ENCODE assay signal across 8 cellular contexts in the genomic region with DNA sequence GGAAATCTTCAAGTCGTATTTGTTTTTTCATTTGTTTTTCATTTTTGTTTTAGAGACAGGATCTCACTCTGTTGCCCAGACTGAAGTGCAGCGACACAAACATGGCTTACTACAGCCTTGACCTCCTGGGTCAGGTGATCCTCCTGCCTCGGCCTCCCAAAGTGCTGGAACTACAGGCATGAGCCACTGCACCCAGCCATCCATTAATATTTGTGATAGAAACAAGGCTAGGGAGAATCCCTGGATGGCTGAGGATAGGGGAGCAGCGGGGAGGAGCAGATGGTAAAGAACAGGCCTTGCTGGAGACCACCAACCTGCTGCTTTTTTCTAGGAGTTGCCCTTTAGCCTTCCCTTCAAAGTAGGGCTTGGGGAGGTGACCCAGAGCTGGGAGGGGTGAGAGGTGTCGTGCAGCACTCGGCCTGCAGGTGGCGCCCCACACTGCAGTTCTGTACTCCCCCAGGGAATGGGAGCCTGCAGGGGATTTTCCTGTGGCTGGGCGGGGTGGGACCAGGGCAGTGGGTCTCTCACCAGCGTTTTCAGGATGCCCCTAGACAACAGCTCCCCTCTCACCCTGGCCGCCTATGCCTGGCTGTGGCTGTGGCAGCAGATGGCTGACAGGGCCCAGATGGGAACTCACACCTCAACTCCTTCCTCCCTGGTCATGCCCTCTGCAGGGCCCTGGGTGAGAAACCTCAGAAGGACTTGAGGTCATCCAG. TPM values are rescaled to one million over a fixed set of nuclear protein-coding genes. Genes with fewer than 3 reads are reported as not detected.
A peak's percentile ranks its signal among the peaks of the same experiment; 100 is the strongest.
DNase-seq lines count a peak whose midpoint lies in the region; ATAC-seq and TF ChIP-seq lines count a peak whose summit lies in the region.

No MANE protein-coding gene starts in this region.

- H4K20me1 ChIP-seq in GM23338 (replicated peaks; ENCODE audit: insufficient read depth): no peaks in the 10 kb centered on the region

- no peaks in the 10 kb centered on the region for H3K4me1 Mint-ChIP-seq in CD8-positive, alpha-beta T cell (ENCODE audit: low read depth)
- H3K4me1 Mint-ChIP-seq in GM23338 (no peaks in the 10 kb centered on the region), natural killer cell (peaks cover 0 to 8% of the 10 kb centered on the region in 2 donors)

- H3F3A ChIP-seq in GM23338 (replicated peaks; ENCODE audit: low read depth): no peaks in the 10 kb centered on the region

- H3K4me2 ChIP-seq in GM23338: no peak overlapping the region

- H3K36me3 Mint-ChIP-seq in CD8-positive, alpha-beta T cell: no peaks in the 10 kb centered on the region
- H3K36me3 Mint-ChIP-seq in GM23338 (ENCODE audit: low read depth) (no peaks in the 10 kb centered on the region), natural killer cell (no peaks in the 10 kb centered on the region)

- TF ChIP-seq CTCF in CD8-positive, alpha-beta T cell (IDR thresholded peaks at IDR 0.05): peak; percentile 83
- TF ChIP-seq CTCF in GM23338 (conservative IDR thresholded peaks at IDR 0.05; ENCODE audit: low read depth in 2 of 2): peak; percentile 92 to 94
- TF ChIP-seq CTCF in natural killer cell (IDR thresholded peaks at IDR 0.05): peak; percentile 89

- H3K79me2 ChIP-seq in GM23338 (replicated peaks; ENCODE audit: insufficient read depth): no peaks in the 10 kb centered on the region

- CTCF ChIA-PET in CD8-positive, alpha-beta T cell (lab: Charles Lee): interaction anchor here (0.6 to 3.4 kb wide), 33 partner anchors 9 to 515 kb away, joined by 3 to 26 read pairs (median 4); a partner anchor contains a TSS

- DNase-seq in CD8-positive, alpha-beta T cell: peak; percentile 56 to 83 (median 65)
- DNase-seq in GM23338 (ENCODE audit: low spot score) (peak; percentile 78), NOMO-1 treated with dmso at 0.1 percent for 144 hours (lab: John Stamatoyannopoulos, UW; ENCODE audit: unreplicated experiment) (peak; percentile 21), activated T-cell treated with anti-CD3 and anti-CD28 coated beads for 1 hour (ENCODE audit: low read depth) (peak; percentile 65), erythroblast (lab: John Stamatoyannopoulos, UW) (peak; percentile 53 to 78), natural killer cell (peak; percentile 77)
- peak in 5 of 6 experiments; percentile 56 to 65 (median 57) for DNase-seq in stimulated activated naive CD4-positive, alpha-beta T cell (lab: John Stamatoyannopoulos, UW)

- peak; percentile 89 for ATAC-seq in CD8-positive, alpha-beta T cell
- ATAC-seq in GM23338: peak; percentile 99
- peak; percentile 89 to 98 (median 97) for ATAC-seq in natural killer cell
- no peak for ATAC-seq in GM18873 (IDR thresholded peaks at IDR 0.05; ENCODE audit: low FRiP score, unreplicated experiment)

- H2AFZ ChIP-seq in GM23338: no peak overlapping the region

- H3K36me3 ChIP-seq in CD8-positive, alpha-beta T cell (ENCODE audit: insufficient read depth, low read length): no peaks in the 10 kb centered on the region
- no peaks in the 10 kb centered on the region for H3K36me3 ChIP-seq in GM23338 (ENCODE audit: insufficient read depth)

- no peak overlapping the region for H3K27ac ChIP-seq in CD8-positive, alpha-beta T cell (ENCODE audit: low read depth, low read length)
- H3K27ac ChIP-seq in GM23338 (ENCODE audit: low read depth): no peak overlapping the region

- H3K9me2 ChIP-seq in GM23338 (ENCODE audit: insufficient read depth): no peaks in the 10 kb centered on the region

- POLR2A ChIA-PET in CD8-positive, alpha-beta T cell (lab: Charles Lee): no interaction called here

- H3K9me3 ChIP-seq in CD8-positive, alpha-beta T cell (ENCODE audit: low read length): no peaks in the 10 kb centered on the region

- no peaks in the 10 kb centered on the region for H3K4me1 ChIP-seq in CD8-positive, alpha-beta T cell (ENCODE audit: insufficient read depth, low read length)
- H3K4me1 ChIP-seq in GM23338 (ENCODE audit: insufficient read depth): no peaks in the 10 kb centered on the region

- no peaks in the 10 kb centered on the region for H3K27me3 Mint-ChIP-seq in CD8-positive, alpha-beta T cell (ENCODE audit: low read depth)
- H3K27me3 Mint-ChIP-seq in GM23338 (ENCODE audit: insufficient read depth, low read depth, poor library complexity) (peaks cover 4% of the 10 kb centered on the region), natural killer cell (ENCODE audit: low read depth in 2 of 2) (peaks cover 0 to 10% of the 10 kb centered on the region in 2 donors)

- intact Hi-C loops in CD8-positive, alpha-beta T cell (cut with DNase I, micrococcal nuclease): loop anchor here (1.0 to 10.0 kb wide), 6 partner anchors 69 to 511 kb away; no protein-coding TSS in a partner anchor
- intact Hi-C loops in natural killer cell (cut with micrococcal nuclease): loop anchor here (1.0 to 5.0 kb wide), 3 partner anchors 185 to 428 kb away; no protein-coding TSS in a partner anchor

- no peaks in the 10 kb centered on the region for H3K27me3 ChIP-seq in CD8-positive, alpha-beta T cell (ENCODE audit: insufficient read depth, low read length)
- H3K27me3 ChIP-seq in GM23338 (ENCODE audit: insufficient read depth): no peaks in the 10 kb centered on the region

- no peaks in the 10 kb centered on the region for H3K9me3 Mint-ChIP-seq in CD8-positive, alpha-beta T cell
- H3K9me3 Mint-ChIP-seq in GM23338 (no peaks in the 10 kb centered on the region), natural killer cell (no peaks in the 10 kb centered on the region)

- no peak for TF ChIP-seq POLR2A in erythroblast (IDR thresholded peaks at IDR 0.05; ENCODE audit: low read length)

- no peak overlapping the region for H3K27ac Mint-ChIP-seq in CD8-positive, alpha-beta T cell
- H3K27ac Mint-ChIP-seq in GM23338 (no peak overlapping the region), natural killer cell (no peak overlapping the region)

- no peak overlapping the region for H3K4me3 ChIP-seq in CD8-positive, alpha-beta T cell (ENCODE audit: low read depth, low read length)
- H3K4me3 ChIP-seq in GM23338: no peak overlapping the region

- H3K4me3 Mint-ChIP-seq in CD8-positive, alpha-beta T cell: no peak overlapping the region
- H3K4me3 Mint-ChIP-seq in GM23338 (no peak overlapping the region), natural killer cell (no peak overlapping the region)

TF ChIP-seq in GM23338, 12 proteins besides CTCF, POLR2A, EP300 and RAD21:
- no peak for TF ChIP-seq EZH2 (IDR thresholded peaks at IDR 0.05; ENCODE audit: low read depth, unreplicated experiment)
- TF ChIP-seq, protein P1, sequence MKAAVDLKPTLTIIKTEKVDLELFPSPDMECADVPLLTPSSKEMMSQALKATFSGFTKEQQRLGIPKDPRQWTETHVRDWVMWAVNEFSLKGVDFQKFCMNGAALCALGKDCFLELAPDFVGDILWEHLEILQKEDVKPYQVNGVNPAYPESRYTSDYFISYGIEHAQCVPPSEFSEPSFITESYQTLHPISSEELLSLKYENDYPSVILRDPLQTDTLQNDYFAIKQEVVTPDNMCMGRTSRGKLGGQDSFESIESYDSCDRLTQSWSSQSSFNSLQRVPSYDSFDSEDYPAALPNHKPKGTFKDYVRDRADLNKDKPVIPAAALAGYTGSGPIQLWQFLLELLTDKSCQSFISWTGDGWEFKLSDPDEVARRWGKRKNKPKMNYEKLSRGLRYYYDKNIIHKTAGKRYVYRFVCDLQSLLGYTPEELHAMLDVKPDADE (IDR thresholded peaks at IDR 0.05): no peak

RNA-seq across cellular contexts. Expression of a gene that starts 12.6 kb away (rescaled TPM):
- 10 to 100 TPM in 1 of 2 experiments, 1 to 10 TPM in 1; 8.7 to 10.1 TPM for total RNA-seq in CD8-positive, alpha-beta T cell
- 4.3 and 6.2 TPM in 2 replicates for total RNA-seq in GM23338 (2014; rRNA removed; shearing (Covaris generic))
- 0.73 and 0.95 TPM in 2 replicates for polyA plus RNA-seq in GM23338 (2016; fragmentation: Nextera tagmentation; extraction: Ambion mirVana)
- 1 to 10 TPM; 1.2 to 6.0 (median 4.3) TPM for total RNA-seq in natural killer cell

Comparison
In these comparisons a context has a peak if more than half of its experiments do, and no peak if none do; other contexts are left out.
1. DNase-seq: peak in every context shown above with its lines; median percentile 78 in GM23338; 77 in natural killer cell; 66 in erythroblast; 65 in CD8-positive, alpha-beta T cell; 65 in activated T-cell treated with anti-CD3 and anti-CD28 coated beads for 1 hour; 57 in stimulated activated naive CD4-positive, alpha-beta T cell; 21 in NOMO-1 treated with dmso at 0.1 percent for 144 hours.